18 cellular contexts compared by ENCODE assay signal in genomic region chr13:35987572-35988513, GRCh38.
A peak's percentile ranks its signal among the peaks of the same experiment; 100 is the strongest.
DNase-seq lines count a peak whose midpoint lies in the region; ATAC-seq, FAIRE-seq and TF ChIP-seq lines count a peak whose summit lies in the region.
"Had no signal": no experiment of that assay in that cellular context is flagged by ENCODE, and none has a peak within 500 bp of the region (broad histone marks: within the 10 kb centered on the region; RNA-seq: fewer than 3 reads in every experiment).

No MANE protein-coding gene starts in this region.

- CTCF ChIA-PET in H1 (lab: Charles Lee; ENCODE audit: partially characterized antibody) = interaction anchor here (0.8 to 1.7 kb wide), 7 partner anchors 8 to 275 kb away, joined by 3 to 12 read pairs (median 3); no protein-coding TSS in a partner anchor
- CTCF ChIA-PET in activated CD4-positive, alpha-beta T cell treated with anti-CD3 and anti-CD28 coated beads for 36 hours (lab: Charles Lee) = interaction anchor here (0.7 kb wide), 1 partner anchor 9 kb away, joined by 3 read pairs; no protein-coding TSS in a partner anchor

- no peak overlapping the region for H3K14ac ChIP-seq in H1 (ENCODE audit: insufficient read length)

- no peak overlapping the region for H3K9ac ChIP-seq in HUES6 (ENCODE audit: low read length)
- H3K9ac ChIP-seq in H1 (replicated peaks in 1 of 4; ENCODE audit: extremely low read depth in 1 of 4, low read depth in 3 of 4, low read length in 3 of 4) = no peak overlapping the region

- TF ChIP-seq CTCF in H1 (IDR thresholded peaks at IDR 0.05; ENCODE audit: control extremely low read depth in 1 of 3, insufficient read depth in 1 of 3, low read depth in 1 of 3, low read length in 3 of 3) = no peak
- no peak for TF ChIP-seq CTCF in omental fat pad (IDR thresholded peaks at IDR 0.05)

- peak overlapping the region; percentile 94; the same call in 1 of the 2 replicates for H2BK12ac ChIP-seq in H1 (ENCODE audit: low read depth, low read length)

- H3K36me3 ChIP-seq in HUES6 (ENCODE audit: control insufficient read depth, insufficient read depth, low read length) = no peaks in the 10 kb centered on the region
- H3K36me3 ChIP-seq in H1 (ENCODE audit: control insufficient read depth in 2 of 4, insufficient read depth in 4 of 4, low read length in 3 of 4) = no peaks in the 10 kb centered on the region
- H3K36me3 ChIP-seq: BE2C, ovary, vagina had no signal

- POLR2A ChIA-PET in H1 (lab: Charles Lee; ENCODE audit: partially characterized antibody) = interaction anchor here (0.6 to 1.5 kb wide), 3 partner anchors 9 to 828 kb away, joined by 3 read pairs; no protein-coding TSS in a partner anchor
- POLR2A ChIA-PET in activated CD4-positive, alpha-beta T cell treated with anti-CD3 and anti-CD28 coated beads for 36 hours (lab: Charles Lee) = no interaction called here

- H3K4me3 ChIP-seq in HUES6 (ENCODE audit: low read depth, low read length) = no peak overlapping the region
- peak overlapping the region in 2 of 4 experiments; percentile 6 to 39; a peak in 3 of 8 replicates for H3K4me3 ChIP-seq in H1 (ENCODE audit: extremely low read depth in 1 of 4, insufficient read depth in 2 of 4, low read depth in 3 of 4, low read length in 4 of 4)
- H3K4me3 ChIP-seq: ovary, vagina had no signal

- H3K4me2 ChIP-seq in H1 (ENCODE audit: insufficient read depth in 1 of 2, low read depth in 2 of 2, low read length in 2 of 2) = peak overlapping the region; percentile 59 to 64

- no peak overlapping the region for H3K56ac ChIP-seq in H1 (replicated peaks; ENCODE audit: insufficient read length, low read depth, low read length)

- H3K27me3 Mint-ChIP-seq in activated CD4-positive, alpha-beta T cell treated with anti-CD3 and anti-CD28 coated beads for 36 hours = peaks cover 9% of the 10 kb centered on the region
- H3K27me3 Mint-ChIP-seq: stimulated activated naive CD8-positive, alpha-beta T cell treated with anti-CD3 and anti-CD28 coated beads, Interleukin-15, Interleukin-2, amounts not matched to agents 100 ng/mL and 50 ng/mL, for 24 hours had no signal

- FAIRE-seq in H1 (lab: Jason Lieb, UNC) = peak; percentile 45
- FAIRE-seq: endometrium, H54 had no signal

- peak overlapping the region; percentile 82 for H4K91ac ChIP-seq in H1 (replicated peaks; ENCODE audit: insufficient read length, low read length)

- peak overlapping the region; percentile 72 for H3K18ac ChIP-seq in H1 (ENCODE audit: extremely low read depth, low read length)

- peak overlapping the region; percentile 11 for H3K4ac ChIP-seq in H1 (replicated peaks; ENCODE audit: insufficient read length, low read depth, low read length)

- DNase-seq in NCI-H345 (lab: John Stamatoyannopoulos, UW) = peak; percentile 64
- peak in 1 of 2 experiments; percentile 72 for DNase-seq in H1 (ENCODE audit: low read depth in 1 of 2, low spot score in 2 of 2)
- no peak for DNase-seq in omental fat pad (ENCODE audit: low spot score)
- no peak for DNase-seq in SW 1271 (lab: John Stamatoyannopoulos, UW)
- no peak for DNase-seq in activated CD4-positive, alpha-beta T cell treated with anti-CD3 and anti-CD28 coated beads for 36 hours
- DNase-seq in SK-N-DZ (ENCODE audit: low spot score) = no peak
- DNase-seq: BE2C, foreskin melanocyte, KBM-7, midbrain, NCI-H1436, ovary had no signal

- H2AFZ ChIP-seq in H1 (ENCODE audit: low read length) = no peak overlapping the region

- H3K4me3 Mint-ChIP-seq in activated CD4-positive, alpha-beta T cell treated with anti-CD3 and anti-CD28 coated beads for 36 hours = no peak overlapping the region
- H3K4me3 Mint-ChIP-seq: activated T-helper 17 cell treated with anti-CD3 and anti-CD28 coated beads, Interleukin-2, amount 50 U/mL, for 72 hours; stimulated activated naive CD8-positive, alpha-beta T cell treated with anti-CD3 and anti-CD28 coated beads, Interleukin-15, Interleukin-2, amounts not matched to agents 100 ng/mL and 50 ng/mL, for 24 hours had no signal

- H3K27ac ChIP-seq in HUES6 (ENCODE audit: low read depth, low read length) = peak overlapping the region; percentile 22; the same call in 1 of the 2 replicates
- peak overlapping the region; percentile 44; the same call in 1 of the 2 replicates for H3K27ac ChIP-seq in H1 (ENCODE audit: low read depth, low read length)
- H3K27ac ChIP-seq: ovary, vagina had no signal

- no peaks in the 10 kb centered on the region for H3K79me1 ChIP-seq in H1 (ENCODE audit: low read depth, low read length)

- peak overlapping the region; percentile 76 for H2BK120ac ChIP-seq in H1 (replicated peaks; ENCODE audit: low read depth, low read length)

- no peak overlapping the region for H3K27ac Mint-ChIP-seq in activated CD4-positive, alpha-beta T cell treated with anti-CD3 and anti-CD28 coated beads for 36 hours
- H3K27ac Mint-ChIP-seq: activated T-helper 17 cell treated with anti-CD3 and anti-CD28 coated beads, Interleukin-2, amount 50 U/mL, for 72 hours; stimulated activated naive CD8-positive, alpha-beta T cell treated with anti-CD3 and anti-CD28 coated beads, Interleukin-15, Interleukin-2, amounts not matched to agents 100 ng/mL and 50 ng/mL, for 24 hours had no signal

- peak; percentile 41 for ATAC-seq in omental fat pad (ENCODE audit: low FRiP score)
- no peak for ATAC-seq in activated CD4-positive, alpha-beta T cell treated with anti-CD3 and anti-CD28 coated beads for 36 hours
- ATAC-seq: activated T-helper 17 cell treated with anti-CD3 and anti-CD28 coated beads, Interleukin-2, amount 50 U/mL, for 72 hours had no signal

- no peaks in the 10 kb centered on the region for H3K79me2 ChIP-seq in H1 (ENCODE audit: control insufficient read depth in 1 of 2, insufficient read depth in 2 of 2, low read length in 2 of 2)

- H2BK15ac ChIP-seq in H1 (ENCODE audit: low read length) = 0 out of 2 replicates have a peak overlapping the region, but pooled peaks have one; percentile 53

- H3K9me3 Mint-ChIP-seq in activated CD4-positive, alpha-beta T cell treated with anti-CD3 and anti-CD28 coated beads for 36 hours (ENCODE audit: low read depth) = no peaks in the 10 kb centered on the region
- H3K9me3 Mint-ChIP-seq: activated T-helper 17 cell treated with anti-CD3 and anti-CD28 coated beads, Interleukin-2, amount 50 U/mL, for 72 hours had no signal

- H4K20me1 ChIP-seq in H1 (replicated peaks in 1 of 2; ENCODE audit: control insufficient read depth in 1 of 2, insufficient read depth in 2 of 2, low read length in 2 of 2) = no peaks in the 10 kb centered on the region

- no peak overlapping the region for H2AK5ac ChIP-seq in H1 (ENCODE audit: low read depth, low read length)

- 20% methylated on average over 18 of the region's 19 CpGs; no CpG with 5 or more reads in 1 of the 2 experiments for WGBS in H1 (ENCODE audit: extremely low coverage in 1 of 2, insufficient coverage in 1 of 2, insufficient read length in 1 of 2, insufficient replicate concordance in 2 of 2, low coverage in 1 of 2, low lambda C conversion rate in 2 of 2, missing lambda C conversion rate in 1 of 2), 2 experiments

- TF ChIP-seq EP300 in H1 (IDR thresholded peaks at IDR 0.05; ENCODE audit: borderline replicate concordance in 1 of 2, low read depth in 2 of 2, low read length in 2 of 2) = no peak

- no peak for TF ChIP-seq POLR2A in H1 (IDR thresholded peaks at IDR 0.05; ENCODE audit: control extremely low read depth in 1 of 2, low read depth in 2 of 2, low read length in 2 of 2)

- H3K36me3 Mint-ChIP-seq in activated CD4-positive, alpha-beta T cell treated with anti-CD3 and anti-CD28 coated beads for 36 hours (ENCODE audit: low read depth) = no peaks in the 10 kb centered on the region

- H4K8ac ChIP-seq in H1 (ENCODE audit: extremely low read depth, insufficient read depth, low read length) = no peak overlapping the region; the same call in 1 of the 2 replicates

- no peaks in the 10 kb centered on the region for H3K9me3 ChIP-seq in HUES6 (ENCODE audit: control insufficient read depth, insufficient read depth, low read depth, low read length)
- H3K9me3 ChIP-seq in H1 (ENCODE audit: insufficient read depth in 2 of 2, low read depth in 1 of 2, low read length in 1 of 2) = no peaks in the 10 kb centered on the region
- H3K9me3 ChIP-seq: BE2C, ovary, vagina had no signal

- H2BK5ac ChIP-seq in H1 (ENCODE audit: low read depth, low read length) = peak overlapping the region; percentile 82; the same call in 1 of the 2 replicates

- H3K27me3 ChIP-seq in HUES6 (ENCODE audit: control insufficient read depth, insufficient read depth, low read length) (no peaks in the 10 kb centered on the region), H1 (replicated peaks in 1 of 4; ENCODE audit: control insufficient read depth in 3 of 4, extremely low read depth in 1 of 4, insufficient read depth in 3 of 4, low read length in 3 of 4) (no peaks in the 10 kb centered on the region)
- H3K27me3 ChIP-seq: BE2C, ovary, vagina had no signal

- no peak for TF ChIP-seq RAD21 in H1 (IDR thresholded peaks at IDR 0.05 in 1 of 2, conservative IDR thresholded peaks at IDR 0.05 in 1 of 2; ENCODE audit: low read depth in 2 of 2, low read length in 2 of 2)

- H3K4me1 ChIP-seq in HUES6 (ENCODE audit: control insufficient read depth, insufficient read depth, low read length) (peaks cover 46% of the 10 kb centered on the region), H1 (replicated peaks in 1 of 4; ENCODE audit: control insufficient read depth in 3 of 4, insufficient read depth in 4 of 4, low read length in 3 of 4) (peaks cover 15 to 49% (median 27%) of the 10 kb centered on the region in 4 experiments)
- H3K4me1 ChIP-seq: vagina had no signal

- 0 out of 2 replicates have a peak overlapping the region, but pooled peaks have one; percentile 43 for H2BK20ac ChIP-seq in H1 (ENCODE audit: low read length)

- no peaks in the 10 kb centered on the region for H3K23me2 ChIP-seq in H1 (ENCODE audit: low read depth, low read length)

- H4K5ac ChIP-seq in H1 (ENCODE audit: insufficient read length, low read depth, low read length) = peak overlapping the region; percentile 39

- intact Hi-C loops in activated CD4-positive, alpha-beta T cell treated with anti-CD3 and anti-CD28 coated beads for 36 hours (cut with DNase I, micrococcal nuclease) = no loop called here

- H3K23ac ChIP-seq in H1 (ENCODE audit: insufficient read length) = no peak overlapping the region

- no peaks in the 10 kb centered on the region for H3K4me1 Mint-ChIP-seq in activated CD4-positive, alpha-beta T cell treated with anti-CD3 and anti-CD28 coated beads for 36 hours
- H3K4me1 Mint-ChIP-seq: activated T-helper 17 cell treated with anti-CD3 and anti-CD28 coated beads, Interleukin-2, amount 50 U/mL, for 72 hours had no signal

TF ChIP-seq in H1, 55 proteins besides CTCF, POLR2A, EP300 and RAD21 (continues in another document):
- TF ChIP-seq SP2 (IDR thresholded peaks at IDR 0.05; ENCODE audit: low read length) (no peak), KDM4A (IDR thresholded peaks at IDR 0.05; ENCODE audit: low read depth, low read length, severe bottlenecking) (peak; percentile 26), RBBP5 (IDR thresholded peaks at IDR 0.05; ENCODE audit: borderline replicate concordance, low read depth, low read length) (no peak), TAF1 (IDR thresholded peaks at IDR 0.05; ENCODE audit: low read depth, low read length) (no peak), SIRT6 (IDR thresholded peaks at IDR 0.05; ENCODE audit: low read length) (no peak), HDAC6 (IDR thresholded peaks at IDR 0.05; ENCODE audit: low read depth, low read length) (no peak), NANOG (IDR thresholded peaks at IDR 0.05; ENCODE audit: insufficient read depth, low read depth, low read length, poor library complexity, severe bottlenecking) (no peak)
